22 cellular contexts compared by ENCODE assay signal in the genomic region with DNA sequence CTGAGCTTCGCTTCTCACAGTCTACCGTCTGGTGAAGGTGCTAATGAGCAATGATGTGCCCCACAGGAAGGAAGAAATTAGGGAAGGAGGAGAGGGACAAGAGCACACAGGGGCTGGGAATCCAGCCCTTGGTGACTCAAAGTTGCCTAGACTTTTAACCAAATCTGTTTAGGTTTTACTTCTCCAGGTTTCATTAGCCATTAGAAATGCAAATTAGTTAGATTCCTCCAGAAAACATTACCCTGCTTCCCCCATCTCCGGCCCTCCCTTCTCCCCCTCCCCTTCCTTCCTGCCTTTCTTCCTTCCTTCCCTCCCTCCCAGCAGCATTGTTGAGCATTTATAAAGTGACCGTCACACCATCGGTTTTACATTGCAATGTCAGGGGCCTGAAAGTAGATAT.
"Had no signal": no experiment of that assay in that cellular context is flagged by ENCODE, and none has a peak within 500 bp of the region (broad histone marks: within the 10 kb centered on the region; RNA-seq: fewer than 3 reads in every experiment).

No MANE protein-coding gene starts in this region.

- H3K4me1 Mint-ChIP-seq: activated CD4-positive, alpha-beta memory T cell treated with anti-CD3 and anti-CD28 coated beads, Interleukin-2, amount 10 ng/mL, durations not matched to agents 7 days and 5 days; activated CD4-positive, alpha-beta T cell treated with anti-CD3 and anti-CD28 coated beads for 36 hours; activated naive CD8-positive, alpha-beta T cell treated with anti-CD3 and anti-CD28 coated beads, Interleukin-2, amount 10 ng/mL, durations not matched to agents 7 days and 5 days had no signal

- H3K27ac Mint-ChIP-seq: activated CD4-positive, alpha-beta memory T cell treated with anti-CD3 and anti-CD28 coated beads, Interleukin-2, amount 10 ng/mL, durations not matched to agents 7 days and 5 days; activated CD4-positive, alpha-beta T cell treated with anti-CD3 and anti-CD28 coated beads for 36 hours; activated naive CD8-positive, alpha-beta T cell treated with anti-CD3 and anti-CD28 coated beads, Interleukin-2, amount 10 ng/mL, durations not matched to agents 7 days and 5 days; activated T-helper 2 cell treated with anti-CD3 and anti-CD28 coated beads, Interferon-gamma antibody, Interleukin-2, Interleukin-4, amounts not matched to agents 10 μg/mL and 5 μg/mL and 100 μg/mL, durations not matched to agents 14 hours and 24 hours and 36 hours; nephron had no signal

- H3K36me3 ChIP-seq: cardiac muscle cell, tibial artery had no signal

- H3K4me3 ChIP-seq: cardiac muscle cell, dorsolateral prefrontal cortex, lung, tibial artery had no signal

- H3K27ac ChIP-seq: cardiac muscle cell, dorsolateral prefrontal cortex, tibial artery had no signal

- H3K36me3 Mint-ChIP-seq: activated naive CD8-positive, alpha-beta T cell treated with anti-CD3 and anti-CD28 coated beads, Interleukin-2, amount 10 ng/mL, durations not matched to agents 7 days and 5 days had no signal

- DNase-seq: activated CD4-positive, alpha-beta memory T cell treated with anti-CD3 and anti-CD28 coated beads, Interleukin-2, amount 10 ng/mL, durations not matched to agents 7 days and 5 days; activated CD4-positive, alpha-beta T cell treated with anti-CD3 and anti-CD28 coated beads for 36 hours; activated naive CD4-positive, alpha-beta T cell treated with Interleukin-2 at 50 U/mL for 16 hours; activated naive CD8-positive, alpha-beta T cell treated with anti-CD3 and anti-CD28 coated beads, Interleukin-2, amount 10 ng/mL, durations not matched to agents 7 days and 5 days; activated T-cell treated with anti-CD3 and anti-CD28 coated beads, Interleukin-2, amount 50 U/mL, for 1 hour; amygdala; dorsolateral prefrontal cortex; erythroblast; head of caudate nucleus; left colon; midbrain; occipital lobe; posterior cingulate gyrus; stimulated activated CD4-positive, alpha-beta T cell treated with anti-CD3 and anti-CD28 coated beads, Interleukin-2, amount 100 ng/mL, for 24 hours; stimulated activated naive CD8-positive, alpha-beta T cell treated with anti-CD3 and anti-CD28 coated beads, Interleukin-15, Interleukin-2, amounts not matched to agents 100 U/mL and 50 U/mL, for 24 hours; substantia nigra; T-helper 2 cell; tibial artery had no signal

- H3K9me3 Mint-ChIP-seq: activated CD4-positive, alpha-beta memory T cell treated with anti-CD3 and anti-CD28 coated beads, Interleukin-2, amount 10 ng/mL, durations not matched to agents 7 days and 5 days; activated naive CD8-positive, alpha-beta T cell treated with anti-CD3 and anti-CD28 coated beads, Interleukin-2, amount 10 ng/mL, durations not matched to agents 7 days and 5 days; activated T-helper 2 cell treated with anti-CD3 and anti-CD28 coated beads, Interferon-gamma antibody, Interleukin-2, Interleukin-4, amounts not matched to agents 10 μg/mL and 5 μg/mL and 100 μg/mL, durations not matched to agents 14 hours and 24 hours and 36 hours; nephron had no signal

- ATAC-seq: activated CD4-positive, alpha-beta T cell treated with anti-CD3 and anti-CD28 coated beads for 36 hours; left colon; stimulated activated naive CD8-positive, alpha-beta T cell treated with anti-CD3 and anti-CD28 coated beads, Interleukin-15, Interleukin-2, amounts not matched to agents 100 U/mL and 50 U/mL, for 24 hours had no signal

- H3K4me3 Mint-ChIP-seq: activated CD4-positive, alpha-beta memory T cell treated with anti-CD3 and anti-CD28 coated beads, Interleukin-2, amount 10 ng/mL, durations not matched to agents 7 days and 5 days; activated CD4-positive, alpha-beta T cell treated with anti-CD3 and anti-CD28 coated beads for 36 hours; activated naive CD8-positive, alpha-beta T cell treated with anti-CD3 and anti-CD28 coated beads, Interleukin-2, amount 10 ng/mL, durations not matched to agents 7 days and 5 days; nephron had no signal

- H3K9me3 ChIP-seq: tibial artery had no signal
